ENCODE assay signal across 12 cellular contexts in the genomic region with DNA sequence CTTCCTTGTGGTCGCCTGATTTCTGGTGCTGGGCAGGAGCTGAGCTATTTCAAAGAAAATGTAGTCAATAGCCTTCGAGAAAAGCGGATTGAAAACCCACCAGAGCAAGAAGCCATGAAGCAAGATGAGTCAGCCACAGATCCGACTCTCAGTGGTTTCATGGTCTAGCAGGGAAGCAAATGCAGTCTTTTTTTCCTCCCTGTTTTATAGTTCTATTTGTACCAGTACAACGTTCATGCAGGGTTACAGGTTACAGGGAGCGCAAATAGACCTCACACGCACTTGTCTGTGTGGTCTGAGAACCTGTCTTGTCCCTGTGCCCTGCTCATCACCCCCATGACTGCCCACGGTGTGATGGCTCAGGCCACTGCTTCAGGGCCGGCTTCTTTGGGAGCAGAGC.
A peak's percentile ranks its signal among the peaks of the same experiment; 100 is the strongest.
DNase-seq lines count a peak whose midpoint lies in the region; ATAC-seq, FAIRE-seq and TF ChIP-seq lines count a peak whose summit lies in the region.
"Had no signal": no experiment of that assay in that cellular context is flagged by ENCODE, and none has a peak within 500 bp of the region (broad histone marks: within the 10 kb centered on the region; RNA-seq: fewer than 3 reads in every experiment).

No MANE protein-coding gene starts in this region.

- DNase-seq in GM18507 (ENCODE audit: extremely low spot score, insufficient read length, low read depth), result no peak
- DNase-seq in RPMI7951 (ENCODE audit: low read depth), result peak; percentile 70
- DNase-seq in NCI-H446 (lab: John Stamatoyannopoulos, UW), result no peak
- no peak for DNase-seq in OCI-LY7 (ENCODE audit: low spot score)
- DNase-seq in activated T-helper 2 cell treated with anti-CD3 and anti-CD28 coated beads, Interferon-gamma antibody, Interleukin-2, Interleukin-4, amounts not matched to agents 10 μg/mL and 5 μg/mL and 100 μg/mL, durations not matched to agents 14 hours and 24 hours and 36 hours (ENCODE audit: low spot score), result no peak
- DNase-seq in ecto neural progenitor cell (ENCODE audit: low spot score), result no peak
- DNase-seq: activated CD4-positive, alpha-beta T cell treated with anti-CD3 and anti-CD28 coated beads for 1 hour; COR-L47; PC-3 had no signal

- H3K36me3 ChIP-seq in OCI-LY7 (ENCODE audit: insufficient read depth, low read length), result no peaks in the 10 kb centered on the region
- H3K36me3 ChIP-seq: ascending aorta had no signal

- TF ChIP-seq CTCF in OCI-LY7 (conservative IDR thresholded peaks at IDR 0.05; ENCODE audit: low read length), result no peak

- no peaks in the 10 kb centered on the region for H4K20me1 ChIP-seq in OCI-LY7 (ENCODE audit: insufficient read depth, low read length)

- no peak overlapping the region for H3K27ac ChIP-seq in OCI-LY7 (ENCODE audit: low read depth, low read length, poor library complexity, severe bottlenecking)
- H3K27ac ChIP-seq: ascending aorta had no signal

- no peaks in the 10 kb centered on the region for H3K27me3 Mint-ChIP-seq in activated T-helper 2 cell treated with anti-CD3 and anti-CD28 coated beads, Interferon-gamma antibody, Interleukin-2, Interleukin-4, amounts not matched to agents 10 μg/mL and 5 μg/mL and 100 μg/mL, durations not matched to agents 14 hours and 24 hours and 36 hours (ENCODE audit: low read depth)

- peaks cover 15% of the 10 kb centered on the region for H3K9me3 Mint-ChIP-seq in activated T-helper 2 cell treated with anti-CD3 and anti-CD28 coated beads, Interferon-gamma antibody, Interleukin-2, Interleukin-4, amounts not matched to agents 10 μg/mL and 5 μg/mL and 100 μg/mL, durations not matched to agents 14 hours and 24 hours and 36 hours

- H2AFZ ChIP-seq in OCI-LY7 (ENCODE audit: low read length), result no peak overlapping the region

- H3K4me3 ChIP-seq in OCI-LY7 (ENCODE audit: low read depth, low read length, poor library complexity, severe bottlenecking), result no peak overlapping the region
- H3K4me3 ChIP-seq: ascending aorta had no signal

- H3K36me3 Mint-ChIP-seq in activated T-helper 2 cell treated with anti-CD3 and anti-CD28 coated beads, Interferon-gamma antibody, Interleukin-2, Interleukin-4, amounts not matched to agents 10 μg/mL and 5 μg/mL and 100 μg/mL, durations not matched to agents 14 hours and 24 hours and 36 hours (ENCODE audit: low read depth), result no peaks in the 10 kb centered on the region

- intact Hi-C loops in OCI-LY7 (cut with micrococcal nuclease; ENCODE audit: unreplicated experiment), result no loop called here
- intact Hi-C loops in activated T-helper 2 cell treated with anti-CD3 and anti-CD28 coated beads, Interferon-gamma antibody, Interleukin-2, Interleukin-4, amounts not matched to agents 10 μg/mL and 5 μg/mL and 100 μg/mL, durations not matched to agents 14 hours and 24 hours and 36 hours (cut with micrococcal nuclease), result no loop called here

- no peaks in the 10 kb centered on the region for H3K4me1 ChIP-seq in OCI-LY7 (ENCODE audit: insufficient read depth, low read length, poor library complexity, severe bottlenecking)
- H3K4me1 ChIP-seq: ascending aorta had no signal

- ATAC-seq in GM19467 (IDR thresholded peaks at IDR 0.05; ENCODE audit: unreplicated experiment) (peak; percentile 87), HG03045 (IDR thresholded peaks at IDR 0.05; ENCODE audit: unreplicated experiment) (peak; percentile 78)
- ATAC-seq: PC-3 had no signal

- POLR2A ChIA-PET in OCI-LY7 (lab: Charles Lee), result no interaction called here

- FAIRE-seq in GM18507 (lab: Jason Lieb, UNC), result peak; percentile 91

- CTCF ChIA-PET in OCI-LY7 (lab: Charles Lee; ENCODE audit: unreplicated experiment), result no interaction called here

- no peak overlapping the region for H3K4me3 Mint-ChIP-seq in activated T-helper 2 cell treated with anti-CD3 and anti-CD28 coated beads, Interferon-gamma antibody, Interleukin-2, Interleukin-4, amounts not matched to agents 10 μg/mL and 5 μg/mL and 100 μg/mL, durations not matched to agents 14 hours and 24 hours and 36 hours (ENCODE audit: low read depth)

- H3K9me2 ChIP-seq in OCI-LY7 (ENCODE audit: insufficient read depth, low read length), result no peaks in the 10 kb centered on the region

- peaks cover 3% of the 10 kb centered on the region; the same call in 1 of the 2 replicates for H3K9me3 ChIP-seq in OCI-LY7 (ENCODE audit: low read length)
- H3K9me3 ChIP-seq: ascending aorta had no signal

- no peaks in the 10 kb centered on the region for H3K79me2 ChIP-seq in OCI-LY7 (ENCODE audit: insufficient read depth, low read depth, low read length)

- no TSS peak for BruUV-seq in OCI-LY7 (replicated peaks; lab: Mats Ljungman, UMichigan)

- H3K4me1 Mint-ChIP-seq in activated T-helper 2 cell treated with anti-CD3 and anti-CD28 coated beads, Interferon-gamma antibody, Interleukin-2, Interleukin-4, amounts not matched to agents 10 μg/mL and 5 μg/mL and 100 μg/mL, durations not matched to agents 14 hours and 24 hours and 36 hours (ENCODE audit: low read depth), result peaks cover 17% of the 10 kb centered on the region

- no peak overlapping the region for H3K4me2 ChIP-seq in OCI-LY7 (ENCODE audit: low read length)

- no peak overlapping the region for H3K27ac Mint-ChIP-seq in activated T-helper 2 cell treated with anti-CD3 and anti-CD28 coated beads, Interferon-gamma antibody, Interleukin-2, Interleukin-4, amounts not matched to agents 10 μg/mL and 5 μg/mL and 100 μg/mL, durations not matched to agents 14 hours and 24 hours and 36 hours
